ENCODE assay signal across 1 cellular context in the genomic region with DNA sequence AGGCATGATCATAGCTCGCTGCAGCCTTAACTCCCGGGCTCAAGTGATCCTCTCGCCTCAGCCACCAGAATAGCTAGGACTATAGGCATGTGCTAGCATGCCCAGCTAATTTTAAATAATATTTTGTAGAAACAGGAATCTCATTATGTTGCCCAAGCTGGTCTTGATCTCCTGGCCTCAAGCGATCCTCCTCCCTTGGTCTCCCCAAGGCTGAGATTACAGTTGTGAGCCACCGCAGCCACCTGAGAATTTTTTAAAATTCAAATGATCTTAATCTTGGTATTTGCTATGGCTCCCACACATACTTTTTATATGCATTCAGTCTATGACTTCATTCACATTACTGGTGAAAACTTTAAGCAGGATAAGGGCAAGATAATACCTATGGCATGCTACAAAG.
TF ChIP-seq lines count a peak whose summit lies in the region.

No MANE protein-coding gene starts in this region.

TF ChIP-seq in H1, 55 proteins besides CTCF, POLR2A, EP300 and RAD21:
- TF ChIP-seq FOSL1 (IDR thresholded peaks at IDR 0.05; ENCODE audit: insufficient read depth, low read depth, low read length), result no peak
- no peak for TF ChIP-seq GABPA (IDR thresholded peaks at IDR 0.05; ENCODE audit: borderline replicate concordance, insufficient read depth, low read length)
- no peak for TF ChIP-seq SP2 (IDR thresholded peaks at IDR 0.05; ENCODE audit: low read length)
- no peak for TF ChIP-seq SIN3A (conservative IDR thresholded peaks at IDR 0.05 in 1 of 2, IDR thresholded peaks at IDR 0.05 in 1 of 2; ENCODE audit: low read depth in 1 of 2, low read length in 2 of 2)
- TF ChIP-seq SIRT6 (IDR thresholded peaks at IDR 0.05; ENCODE audit: low read length), result no peak
- TF ChIP-seq, protein P1, sequence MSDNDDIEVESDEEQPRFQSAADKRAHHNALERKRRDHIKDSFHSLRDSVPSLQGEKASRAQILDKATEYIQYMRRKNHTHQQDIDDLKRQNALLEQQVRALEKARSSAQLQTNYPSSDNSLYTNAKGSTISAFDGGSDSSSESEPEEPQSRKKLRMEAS (IDR thresholded peaks at IDR 0.05), result no peak
- no peak for TF ChIP-seq ASH2L (IDR thresholded peaks at IDR 0.05; ENCODE audit: low read length)
- TF ChIP-seq JUN (IDR thresholded peaks at IDR 0.05; ENCODE audit: low read depth, low read length), result no peak
- TF ChIP-seq RBBP5 (IDR thresholded peaks at IDR 0.05; ENCODE audit: borderline replicate concordance, low read depth, low read length), result no peak
- TF ChIP-seq SP4 (IDR thresholded peaks at IDR 0.05; ENCODE audit: low read length), result no peak
- no peak for TF ChIP-seq NRF1 (IDR thresholded peaks at IDR 0.05; ENCODE audit: low read depth, low read length)
- TF ChIP-seq TCF12 (IDR thresholded peaks at IDR 0.05; ENCODE audit: low read depth, low read length), result no peak
- no peak for TF ChIP-seq YY1 (IDR thresholded peaks at IDR 0.05; ENCODE audit: low read depth, low read length)
- no peak for TF ChIP-seq TAF1 (IDR thresholded peaks at IDR 0.05; ENCODE audit: low read depth, low read length)
- TF ChIP-seq NANOG (IDR thresholded peaks at IDR 0.05; ENCODE audit: insufficient read depth, low read depth, low read length, poor library complexity, severe bottlenecking), result no peak
- no peak for TF ChIP-seq CBX8 (IDR thresholded peaks at IDR 0.05; ENCODE audit: borderline replicate concordance, low read depth, low read length)
- TF ChIP-seq EZH2 (IDR thresholded peaks at IDR 0.05; ENCODE audit: low read depth, low read length, severe bottlenecking), result no peak
- no peak for TF ChIP-seq PHF8 (conservative IDR thresholded peaks at IDR 0.05; ENCODE audit: low read depth, low read length)
